In genomic region chr9:116502746-116503145, GRCh38 we compare ENCODE assay signal across 25 cellular contexts.
"Had no signal": no experiment of that assay in that cellular context is flagged by ENCODE, and none has a peak within 500 bp of the region (broad histone marks: within the 10 kb centered on the region; RNA-seq: fewer than 3 reads in every experiment).

No MANE protein-coding gene starts in this region.

- H3K4me3 ChIP-seq: coronary artery, esophagus squamous epithelium, gastrocnemius medialis, heart right ventricle, left lung, lower lobe of right lung had no signal

- H3K4me1 ChIP-seq: gastrocnemius medialis, left lung, lower lobe of right lung had no signal

- H3K9me3 Mint-ChIP-seq: endodermal cell had no signal

- FAIRE-seq: colon, endometrium, islet of Langerhans, keratinocyte had no signal

- ATAC-seq: effector memory CD8-positive, alpha-beta T cell; esophagus mucosa; gastrocnemius medialis; heart right ventricle; left cardiac atrium; left lung; left ventricle myocardium superior; lower lobe of right lung had no signal

- H3K27me3 ChIP-seq: esophagus squamous epithelium, gastrocnemius medialis, heart right ventricle, left lung had no signal

- H3K27me3 Mint-ChIP-seq: effector memory CD8-positive, alpha-beta T cell had no signal

- H3K36me3 ChIP-seq: esophagus squamous epithelium, gastrocnemius medialis, heart right ventricle, left lung, lower lobe of right lung had no signal

- H3K27ac ChIP-seq: coronary artery, epithelial cell of prostate, esophagus squamous epithelium, gastrocnemius medialis, heart right ventricle, left lung, lower lobe of right lung had no signal

- DNase-seq: effector CD8-positive, alpha-beta T cell; effector memory CD8-positive, alpha-beta T cell; endodermal cell; erythroblast; esophagus squamous epithelium; foreskin fibroblast; foreskin melanocyte; gastrocnemius medialis; glutamatergic neuron; head of caudate nucleus; heart right ventricle; hippocampal formation; left cardiac atrium; left lung; left ventricle myocardium superior; lower lobe of right lung; mesendoderm; midbrain had no signal

- H3K27ac Mint-ChIP-seq: effector memory CD8-positive, alpha-beta T cell; endodermal cell had no signal

- H3K4me3 Mint-ChIP-seq: effector memory CD8-positive, alpha-beta T cell; endodermal cell had no signal

- H3K9me3 ChIP-seq: esophagus squamous epithelium, gastrocnemius medialis, heart right ventricle, left lung, lower lobe of right lung had no signal
